ENCODE assay signal across 24 cellular contexts in genomic region chr18:54279477-54280205, GRCh38. TPM values are rescaled to one million over a fixed set of nuclear protein-coding genes. Genes with fewer than 3 reads are reported as not detected.
DNase-seq lines count a peak whose midpoint lies in the region; ATAC-seq, FAIRE-seq and TF ChIP-seq lines count a peak whose summit lies in the region.
"Had no signal": no experiment of that assay in that cellular context is flagged by ENCODE, and none has a peak within 500 bp of the region (broad histone marks: within the 10 kb centered on the region; RNA-seq: fewer than 3 reads in every experiment).

No MANE protein-coding gene starts in this region.

- peaks cover 44% of the 10 kb centered on the region for H3K36me3 Mint-ChIP-seq in GM23338 (ENCODE audit: low read depth)
- peaks cover 72% of the 10 kb centered on the region for H3K36me3 Mint-ChIP-seq in endodermal cell (ENCODE audit: low read depth)

- no peaks in the 10 kb centered on the region for H3K79me1 ChIP-seq in mesendoderm (ENCODE audit: low read length)

- H3K36me3 ChIP-seq in GM23338 (ENCODE audit: insufficient read depth) = peaks cover 22% of the 10 kb centered on the region; the same call in 1 of the 2 replicates
- H3K36me3 ChIP-seq in endodermal cell (ENCODE audit: control insufficient read depth, insufficient read depth, low read length) = peaks cover 83% of the 10 kb centered on the region
- no peaks in the 10 kb centered on the region for H3K36me3 ChIP-seq in mesendoderm (ENCODE audit: control insufficient read depth, insufficient read depth, low read length)
- H3K36me3 ChIP-seq in esophagus squamous epithelium = peaks cover 0 to 80% (median 0%) of the 10 kb centered on the region in 3 donors

- no peaks in the 10 kb centered on the region; the same call in 1 of the 2 replicates for H4K20me1 ChIP-seq in GM23338 (replicated peaks; ENCODE audit: insufficient read depth)

- CTCF ChIA-PET in A549 (lab: Yijun Ruan, JAX) = interaction anchor here (1.5 kb wide), 1 partner anchor 9 kb away, joined by 9 read pairs; no protein-coding TSS in a partner anchor

- no peak overlapping the region for H2BK15ac ChIP-seq in mesendoderm (replicated peaks; ENCODE audit: low read depth)

- no peak overlapping the region for H3K23ac ChIP-seq in mesendoderm (ENCODE audit: low read length)

- no peaks in the 10 kb centered on the region for H3K9me2 ChIP-seq in GM23338 (ENCODE audit: insufficient read depth)

- POLR2A ChIA-PET in A549 (lab: Yijun Ruan, JAX) = no interaction called here

- H3K4me3 ChIP-seq in A549 = no peak overlapping the region
- no peak overlapping the region for H3K4me3 ChIP-seq in GM23338
- H3K4me3 ChIP-seq in endodermal cell (ENCODE audit: low read length) = no peak overlapping the region
- no peak overlapping the region for H3K4me3 ChIP-seq in mesendoderm (ENCODE audit: low read length)
- no peak overlapping the region for H3K4me3 ChIP-seq in esophagus squamous epithelium
- H3K4me3 ChIP-seq: coronary artery, vagina had no signal

- H3K27me3 Mint-ChIP-seq in GM23338 (ENCODE audit: insufficient read depth, low read depth, poor library complexity) (no peaks in the 10 kb centered on the region), endodermal cell (ENCODE audit: insufficient read depth) (no peaks in the 10 kb centered on the region)
- H3K27me3 Mint-ChIP-seq: activated naive CD8-positive, alpha-beta T cell treated with anti-CD3 and anti-CD28 coated beads, Interleukin-2, amount 10 ng/mL, durations not matched to agents 7 days and 5 days; CD4-positive, alpha-beta memory T cell; naive B cell had no signal

- FAIRE-seq in A549 (lab: Jason Lieb, UNC) = no peak
- FAIRE-seq: endometrium, GM12891, GM19239, H1 had no signal

- no peak for TF ChIP-seq RAD21 in A549 (conservative IDR thresholded peaks at IDR 0.05 in 1 of 2, IDR thresholded peaks at IDR 0.05 in 1 of 2)

- TF ChIP-seq EP300 in A549 (IDR thresholded peaks at IDR 0.05) = no peak

- H3K27me3 ChIP-seq in GM23338 (ENCODE audit: insufficient read depth) = no peaks in the 10 kb centered on the region
- H3K27me3 ChIP-seq in endodermal cell (ENCODE audit: control insufficient read depth, insufficient read depth, low read length, poor library complexity, severe bottlenecking) = no peaks in the 10 kb centered on the region
- H3K27me3 ChIP-seq in mesendoderm (ENCODE audit: insufficient read depth, low read length, poor library complexity) = no peaks in the 10 kb centered on the region
- H3K27me3 ChIP-seq in esophagus squamous epithelium = no peaks in the 10 kb centered on the region
- H3K27me3 ChIP-seq: brain microvascular endothelial cell, vagina had no signal

- no peak overlapping the region for H2BK120ac ChIP-seq in mesendoderm (ENCODE audit: low read depth, low read length)

- intact Hi-C loops in esophagus squamous epithelium (cut with DNase I) = no loop called here

- no peak for TF ChIP-seq POLR2A in A549 (IDR thresholded peaks at IDR 0.05; ENCODE audit: low read length)
- TF ChIP-seq POLR2A in esophagus squamous epithelium (IDR thresholded peaks at IDR 0.05) = no peak

- no peaks in the 10 kb centered on the region for H3F3A ChIP-seq in GM23338 (replicated peaks; ENCODE audit: low read depth)

- no peak overlapping the region for H2BK5ac ChIP-seq in mesendoderm (ENCODE audit: low read length)

- no peak overlapping the region for H3K9ac ChIP-seq in endodermal cell (ENCODE audit: extremely low read depth, low read length, poor library complexity, severe bottlenecking)
- H3K9ac ChIP-seq in mesendoderm (ENCODE audit: low read length) = no peak overlapping the region

- 83% methylated on average over 5 of the region's 5 CpGs for WGBS in A549 (ENCODE audit: missing lambda C conversion rate)
- 93 to 100% methylated on average over 1 to 4 of the region's 5 CpGs for WGBS in endodermal cell (ENCODE audit: insufficient coverage in 1 of 2, insufficient read length in 1 of 2), 2 experiments
- no CpG with 5 or more reads among the region's 5 CpGs for WGBS in mesendoderm (ENCODE audit: extremely low coverage, insufficient coverage, low lambda C conversion rate)
- 93 to 94% methylated on average over 5 of the region's 5 CpGs for WGBS in esophagus squamous epithelium, 2 donors

- ATAC-seq in A549 (no peak), GM23338 (no peak), GM19351 (IDR thresholded peaks at IDR 0.05; ENCODE audit: unreplicated experiment) (no peak), GM21717 (IDR thresholded peaks at IDR 0.05; ENCODE audit: unreplicated experiment) (no peak), GM21528 (IDR thresholded peaks at IDR 0.05; ENCODE audit: low FRiP score, unreplicated experiment) (no peak)

- peak overlapping the region; percentile 30; the same call in 2 of the 3 replicates for H3K4me2 ChIP-seq in A549
- H3K4me2 ChIP-seq in GM23338 = no peak overlapping the region
- H3K4me2 ChIP-seq in mesendoderm (ENCODE audit: low read length) = no peak overlapping the region

- TF ChIP-seq CTCF in A549 (IDR thresholded peaks at IDR 0.05) (no peak), GM23338 (conservative IDR thresholded peaks at IDR 0.05; ENCODE audit: low read depth in 2 of 2) (no peak), endodermal cell (conservative IDR thresholded peaks at IDR 0.05) (no peak), esophagus squamous epithelium (IDR thresholded peaks at IDR 0.05) (no peak)

- H3K4me1 ChIP-seq in A549 (peaks cover 14% of the 10 kb centered on the region), GM23338 (ENCODE audit: insufficient read depth) (peaks cover 6% of the 10 kb centered on the region; the same call in 1 of the 2 replicates), endodermal cell (ENCODE audit: control insufficient read depth, insufficient read depth, low read length) (peaks cover 5% of the 10 kb centered on the region), mesendoderm (ENCODE audit: control insufficient read depth, low read depth, low read length) (no peaks in the 10 kb centered on the region), esophagus squamous epithelium (peaks cover 0 to under 1% (median 0%) of the 10 kb centered on the region in 3 donors)
- H3K4me1 ChIP-seq: vagina had no signal

- H3K79me2 ChIP-seq in GM23338 (replicated peaks; ENCODE audit: insufficient read depth) (no peaks in the 10 kb centered on the region), mesendoderm (ENCODE audit: control insufficient read depth, insufficient read depth, low read length) (no peaks in the 10 kb centered on the region)

- H4K5ac ChIP-seq in mesendoderm (ENCODE audit: low read length) = no peak overlapping the region

- H3K9me3 ChIP-seq in A549 (no peaks in the 10 kb centered on the region), endodermal cell (ENCODE audit: control insufficient read depth, low read length) (peaks cover 7% of the 10 kb centered on the region), esophagus squamous epithelium (no peaks in the 10 kb centered on the region)
- H3K9me3 ChIP-seq: vagina had no signal

- DNase-seq in A549 (ENCODE audit: low read depth in 1 of 2, low spot score in 1 of 2) (no peak), GM23338 (ENCODE audit: low spot score) (no peak), endodermal cell (no peak), mesendoderm (no peak), esophagus squamous epithelium (lab: John Stamatoyannopoulos, UW) (no peak)
- DNase-seq: activated naive CD8-positive, alpha-beta T cell treated with anti-CD3 and anti-CD28 coated beads, Interleukin-2, amount 10 ng/mL, durations not matched to agents 7 days and 5 days; brain microvascular endothelial cell; CD4-positive, alpha-beta memory T cell; DMS79; naive B cell; NCI-H1092 treated with DMSO at 0.1 percent for 48 hours; NCI-H2081 treated with DMSO at 0.1 percent for 48 hours; posterior cingulate gyrus; T1000 had no signal

- H2AFZ ChIP-seq in GM23338 = no peak overlapping the region

- no peak overlapping the region for H3K56ac ChIP-seq in mesendoderm (ENCODE audit: low read length)

- H3K27ac ChIP-seq in A549 (no peak overlapping the region), GM23338 (ENCODE audit: low read depth) (peak overlapping the region; percentile 34; the same call in 1 of the 2 replicates), endodermal cell (ENCODE audit: low read depth, low read length) (no peak overlapping the region), mesendoderm (ENCODE audit: low read depth, low read length) (no peak overlapping the region), esophagus squamous epithelium (no peak overlapping the region)
- H3K27ac ChIP-seq: brain microvascular endothelial cell, coronary artery, RWPE1, vagina had no signal

- no peak overlapping the region for H2AK5ac ChIP-seq in mesendoderm (ENCODE audit: low read length)

- H3K27ac Mint-ChIP-seq in GM23338 (peak overlapping the region; percentile 56), endodermal cell (peak overlapping the region; percentile 79)
- H3K27ac Mint-ChIP-seq: activated naive CD8-positive, alpha-beta T cell treated with anti-CD3 and anti-CD28 coated beads, Interleukin-2, amount 10 ng/mL, durations not matched to agents 7 days and 5 days had no signal

- H4K8ac ChIP-seq in mesendoderm (ENCODE audit: low read depth, low read length) = no peak overlapping the region

- peaks cover 10% of the 10 kb centered on the region for H3K4me1 Mint-ChIP-seq in GM23338
- peaks cover 5% of the 10 kb centered on the region for H3K4me1 Mint-ChIP-seq in endodermal cell

- peak overlapping the region; percentile 55 for H3K4ac ChIP-seq in mesendoderm (ENCODE audit: low read depth, low read length)

- H3K4me3 Mint-ChIP-seq in GM23338 (no peak overlapping the region), endodermal cell (no peak overlapping the region)
- H3K4me3 Mint-ChIP-seq: activated naive CD8-positive, alpha-beta T cell treated with anti-CD3 and anti-CD28 coated beads, Interleukin-2, amount 10 ng/mL, durations not matched to agents 7 days and 5 days; CD4-positive, alpha-beta memory T cell had no signal

- H3K9me3 Mint-ChIP-seq in GM23338 = no peaks in the 10 kb centered on the region
- H3K9me3 Mint-ChIP-seq in endodermal cell = no peaks in the 10 kb centered on the region
- H3K9me3 Mint-ChIP-seq: activated naive CD8-positive, alpha-beta T cell treated with anti-CD3 and anti-CD28 coated beads, Interleukin-2, amount 10 ng/mL, durations not matched to agents 7 days and 5 days; CD4-positive, alpha-beta memory T cell had no signal

- H3K18ac ChIP-seq in mesendoderm (ENCODE audit: low read length) = no peak overlapping the region

RNA-seq across cellular contexts. Expression of gene POLI, which starts 10.3 kb away (rescaled TPM):
- polyA plus RNA-seq in A549 (2011; rRNA removed) (22.5 and 30.1 TPM in 2 replicates), A549 (2017; fragmentation: RNase III; extraction: RNeasy Plus Mini Kit Qiagen cat#74134 plus additional on column Dnase treatment) (10.3 to 12.0 TPM (median 11.1 TPM) in 3 replicates), GM23338 (2016; fragmentation: Nextera tagmentation; extraction: Ambion mirVana) (17.6 and 30.1 TPM in 2 replicates)
- polyA plus RNA-seq in A549 (2012; cell fraction: cytosol; rRNA removed) = 3.8 TPM in 2 replicates
- polyA plus RNA-seq in A549 (2012; cell fraction: nucleus; rRNA removed) = 8.2 and 10.3 TPM in 2 replicates
- polyA minus RNA-seq in A549 (2011; rRNA and poly(A)+ RNA removed) = 18.8 and 20.5 TPM in 2 replicates
- total RNA-seq in GM23338 (2014; rRNA removed; shearing (Covaris generic)) = 38.3 and 41.5 TPM in 2 replicates
- total RNA-seq in endodermal cell (10 to 100 TPM; 58.3 to 75.5 TPM), esophagus squamous epithelium (10 to 100 TPM in 2 of 4 donors, 1 to 10 TPM in 2; 5.0 to 24.2 (median 9.7) TPM)
- 51.3 TPM for polyA plus RNA-seq in endodermal cell (2013, experiment 1 of 2)
- polyA plus RNA-seq in endodermal cell (2013, experiment 2 of 2) = 47.6 TPM
- 15.3 TPM for polyA plus RNA-seq in mesendoderm (2013, experiment 1 of 2)
- 14.1 TPM for polyA plus RNA-seq in mesendoderm (2013, experiment 2 of 2)

RNA-seq across cellular contexts. Expression of gene MBD2, which starts 55.2 kb away (rescaled TPM):
- 44.5 and 48.2 TPM in 2 replicates for polyA plus RNA-seq in A549 (2011; rRNA removed)
- polyA plus RNA-seq in A549 (2012; cell fraction: cytosol; rRNA removed) = 11.0 and 13.0 TPM in 2 replicates
- polyA plus RNA-seq in A549 (2012; cell fraction: nucleus; rRNA removed) = 3.6 and 5.2 TPM in 2 replicates
- 37.2 to 43.4 TPM (median 42.2 TPM) in 3 replicates for polyA plus RNA-seq in A549 (2017; fragmentation: RNase III; extraction: RNeasy Plus Mini Kit Qiagen cat#74134 plus additional on column Dnase treatment)
- polyA minus RNA-seq in A549 (2011; rRNA and poly(A)+ RNA removed) = 32.4 and 45.9 TPM in 2 replicates
- total RNA-seq in GM23338 (2014; rRNA removed; shearing (Covaris generic)) = 39.2 and 41.2 TPM in 2 replicates
- 10.3 and 11.2 TPM in 2 replicates for polyA plus RNA-seq in GM23338 (2016; fragmentation: Nextera tagmentation; extraction: Ambion mirVana)
- total RNA-seq in endodermal cell = 10 to 100 TPM; 35.9 to 39.2 TPM
- 36.6 TPM for polyA plus RNA-seq in endodermal cell (2013, experiment 1 of 2)
- 44.6 TPM for polyA plus RNA-seq in endodermal cell (2013, experiment 2 of 2)
- 25.3 TPM for polyA plus RNA-seq in mesendoderm (2013, experiment 1 of 2)
- 23.3 TPM for polyA plus RNA-seq in mesendoderm (2013, experiment 2 of 2)
- 10 to 100 TPM; 38.2 to 48.4 (median 46.3) TPM for total RNA-seq in esophagus squamous epithelium
